14 cellular contexts compared by ENCODE assay signal in genomic region chr3:32180151-32180850, GRCh38. TPM values are rescaled to one million over a fixed set of nuclear protein-coding genes. Genes with fewer than 3 reads are reported as not detected.
DNase-seq lines count a peak whose midpoint lies in the region; ATAC-seq and TF ChIP-seq lines count a peak whose summit lies in the region.
"Had no signal": no experiment of that assay in that cellular context is flagged by ENCODE, and none has a peak within 500 bp of the region (broad histone marks: within the 10 kb centered on the region; RNA-seq: fewer than 3 reads in every experiment).

No MANE protein-coding gene starts in this region.

- no peak overlapping the region for H3K4me3 ChIP-seq in OCI-LY3 (ENCODE audit: low read length)
- H3K4me3 ChIP-seq in osteoblast (ENCODE audit: insufficient read depth, low read length) = no peak overlapping the region
- H3K4me3 ChIP-seq: BLaER1, GM23338 had no signal

- H3K4me1 ChIP-seq in OCI-LY3 (ENCODE audit: low read length) (0 out of 2 replicates have a peak, but pooled peaks cover 16% of the 10 kb centered on the region), osteoblast (ENCODE audit: insufficient read depth, low read length) (peaks cover 7% of the 10 kb centered on the region)

- H3K9ac ChIP-seq in OCI-LY3 (ENCODE audit: low read length) = no peak overlapping the region
- H3K9ac ChIP-seq: BLaER1 had no signal

- H3K36me3 ChIP-seq in OCI-LY3 (replicated peaks; ENCODE audit: low read depth, low read length) (no peaks in the 10 kb centered on the region), osteoblast (ENCODE audit: insufficient read depth, low read length) (no peaks in the 10 kb centered on the region)
- H3K36me3 ChIP-seq: BLaER1 had no signal

- H3K79me2 ChIP-seq in OCI-LY3 (ENCODE audit: low read length) (no peaks in the 10 kb centered on the region), osteoblast (ENCODE audit: insufficient read depth, low read length) (no peaks in the 10 kb centered on the region)

- intact Hi-C loops in sciatic nerve (cut with DNase I) = no loop called here

- ATAC-seq in sciatic nerve (peak; percentile 60), HG02571 (IDR thresholded peaks at IDR 0.05; ENCODE audit: unreplicated experiment) (no peak)
- ATAC-seq: GM23338 had no signal

- DNase-seq in NCI-H2029 (lab: John Stamatoyannopoulos, UW) = peak; percentile 58
- DNase-seq in NCI-H2029 treated with DMSO at 0.1 percent for 48 hours (lab: John Stamatoyannopoulos, UW) = no peak
- no peak for DNase-seq in sciatic nerve (ENCODE audit: low spot score)
- no peak for DNase-seq in osteoblast (ENCODE audit: insufficient read length, low spot score, missing footprints)
- DNase-seq: 8988T; AML-193; Caco-2; CD8-positive, alpha-beta memory T cell; H7 had no signal

- H3K27me3 ChIP-seq in OCI-LY3 (ENCODE audit: low read depth, low read length) (no peaks in the 10 kb centered on the region), osteoblast (ENCODE audit: insufficient read depth, low read length) (peaks cover 20% of the 10 kb centered on the region)
- H3K27me3 ChIP-seq: BLaER1 had no signal

- 0 out of 2 replicates have a peak overlapping the region, but pooled peaks have one; percentile 2 for H2AFZ ChIP-seq in OCI-LY3 (ENCODE audit: low read depth, low read length)
- H2AFZ ChIP-seq in osteoblast (ENCODE audit: low read length) = no peak overlapping the region

- peak overlapping the region; percentile 9; the same call in 1 of the 2 replicates for H3K4me2 ChIP-seq in OCI-LY3 (ENCODE audit: low read length)
- no peak overlapping the region for H3K4me2 ChIP-seq in osteoblast (ENCODE audit: insufficient read depth, low read length)
- H3K4me2 ChIP-seq: GM23338 had no signal

- no peak for TF ChIP-seq CTCF in OCI-LY3 (IDR thresholded peaks at IDR 0.05; ENCODE audit: low read depth, low read length)
- TF ChIP-seq CTCF in VCaP (conservative IDR thresholded peaks at IDR 0.05) = no peak
- no peak for TF ChIP-seq CTCF in osteoblast (IDR thresholded peaks at IDR 0.05; ENCODE audit: extremely low read depth, low read depth, low read length)

- H3K9me3 ChIP-seq in OCI-LY3 (ENCODE audit: insufficient read depth, low read length) = no peaks in the 10 kb centered on the region
- no peaks in the 10 kb centered on the region for H3K9me3 ChIP-seq in osteoblast (ENCODE audit: low read depth, low read length)
- H3K9me3 ChIP-seq: BLaER1, Caco-2 had no signal

- H4K20me1 ChIP-seq in OCI-LY3 (ENCODE audit: insufficient read depth, low read length) = no peaks in the 10 kb centered on the region
- no peaks in the 10 kb centered on the region for H4K20me1 ChIP-seq in osteoblast (ENCODE audit: insufficient read depth, low read length)
- H4K20me1 ChIP-seq: BLaER1 had no signal

- H3K27ac ChIP-seq in OCI-LY3 (ENCODE audit: low read length) (no peak overlapping the region), VCaP (peak overlapping the region; percentile 10), osteoblast (ENCODE audit: low read depth, low read length) (no peak overlapping the region)
- H3K27ac ChIP-seq: BLaER1 had no signal

RNA-seq across cellular contexts. Expression of gene CMTM8, which starts 58.2 kb away (rescaled TPM):
- total RNA-seq in sciatic nerve = 7.6 TPM
- 1.4 and 4.4 TPM in 2 replicates for total RNA-seq in osteoblast
